ENCODE assay signal across 17 cellular contexts in genomic region chr21:21175798-21176334, GRCh38.
DNase-seq lines count a peak whose midpoint lies in the region; ATAC-seq and TF ChIP-seq lines count a peak whose summit lies in the region.
"Had no signal": no experiment of that assay in that cellular context is flagged by ENCODE, and none has a peak within 500 bp of the region (broad histone marks: within the 10 kb centered on the region; RNA-seq: fewer than 3 reads in every experiment).

No MANE protein-coding gene starts in this region.

- DNase-seq in DND-41 (no peak), adrenal gland (no peak), AG08395 (ENCODE audit: low spot score) (no peak), NCI-H510A treated with DMSO at 0.1 percent for 48 hours (lab: John Stamatoyannopoulos, UW) (no peak)
- DNase-seq: amniotic stem cell; cerebellar nuclear complex; foreskin melanocyte; Kasumi-1; NCI-H1417 treated with DMSO at 0.1 percent for 48 hours; NK-92 treated with Interleukin-12 subunit alpha and Interleukin-12 subunit beta, amount 100 ng/mL, for 24 hours; testis had no signal

- H2AFZ ChIP-seq in DND-41 (ENCODE audit: low read depth, low read length): peak overlapping the region; percentile 71
- H2AFZ ChIP-seq in Loucy (ENCODE audit: low read length): peak overlapping the region; percentile 25; the same call in 1 of the 2 replicates

- no peaks in the 10 kb centered on the region for H3K9me2 ChIP-seq in Loucy (replicated peaks; ENCODE audit: low read depth, low read length)

- intact Hi-C loops in adrenal gland (cut with DNase I): no loop called here

- WGBS in adrenal gland, 4 donors: 0 to 2% (median 0%) methylated on average over 1 of the region's 1 CpG

- no peaks in the 10 kb centered on the region for H4K20me1 ChIP-seq in DND-41 (ENCODE audit: insufficient read depth, low read length)
- no peaks in the 10 kb centered on the region for H4K20me1 ChIP-seq in Loucy (ENCODE audit: insufficient read depth, low read length, poor library complexity, severe bottlenecking)

- H3K4me3 ChIP-seq in DND-41 (ENCODE audit: low read depth in 1 of 2, low read length in 2 of 2) (peak overlapping the region; percentile 9 to 45; a peak in 3 of 4 replicates), Loucy (ENCODE audit: low read length, poor library complexity, severe bottlenecking) (no peak overlapping the region), adrenal gland (peak overlapping the region in 2 of 4 donors; percentile 4 to 39), muscle layer of colon (ENCODE audit: low read depth in 1 of 2, low read length in 2 of 2) (peak overlapping the region; percentile 18 to 36)
- H3K4me3 ChIP-seq: testis had no signal

- H3K4me1 ChIP-seq in DND-41 (ENCODE audit: insufficient read depth, low read length) (peaks cover 15% of the 10 kb centered on the region), Loucy (ENCODE audit: insufficient read depth, low read length, poor library complexity, severe bottlenecking) (no peaks in the 10 kb centered on the region), adrenal gland (replicated peaks in 1 of 2) (peaks cover 0 to 9% of the 10 kb centered on the region in 2 donors), muscle layer of colon (ENCODE audit: insufficient read depth, low read length) (no peaks in the 10 kb centered on the region)
- H3K4me1 ChIP-seq: testis had no signal

- peak; percentile 80 for ATAC-seq in DND-41 (ENCODE audit: insufficient read depth, low read depth)
- ATAC-seq in GM21381 (IDR thresholded peaks at IDR 0.05; ENCODE audit: unreplicated experiment): no peak

- no peak for TF ChIP-seq POLR2A in adrenal gland (IDR thresholded peaks at IDR 0.05)

- TF ChIP-seq CTCF in DND-41 (IDR thresholded peaks at IDR 0.05; ENCODE audit: borderline replicate concordance, extremely low read depth, low read length, poor library complexity, severe bottlenecking) (no peak), Loucy (conservative IDR thresholded peaks at IDR 0.05; ENCODE audit: low read length) (no peak), adrenal gland (IDR thresholded peaks at IDR 0.05) (no peak)

- no peaks in the 10 kb centered on the region for H3K27me3 ChIP-seq in DND-41 (ENCODE audit: insufficient read depth, low read length, poor library complexity)
- no peaks in the 10 kb centered on the region for H3K27me3 ChIP-seq in Loucy (ENCODE audit: insufficient read depth, low read length, poor library complexity, severe bottlenecking)
- no peaks in the 10 kb centered on the region for H3K27me3 ChIP-seq in adrenal gland
- no peaks in the 10 kb centered on the region for H3K27me3 ChIP-seq in muscle layer of colon (ENCODE audit: control insufficient read depth in 1 of 2, insufficient read depth in 2 of 2, low read length in 2 of 2)
- H3K27me3 ChIP-seq: testis had no signal

- peak overlapping the region; percentile 66 for H3K4me2 ChIP-seq in DND-41 (ENCODE audit: insufficient read depth, low read length)
- H3K4me2 ChIP-seq in Loucy (ENCODE audit: low read depth, low read length, poor library complexity, severe bottlenecking): no peak overlapping the region

- peak overlapping the region; percentile 44 for H3K9ac ChIP-seq in DND-41 (ENCODE audit: low read depth, low read length)
- H3K9ac ChIP-seq in Loucy (ENCODE audit: low read depth, low read length, poor library complexity, severe bottlenecking): no peak overlapping the region
- H3K9ac ChIP-seq in muscle layer of colon (ENCODE audit: low read length): no peak overlapping the region

- H3K27ac ChIP-seq in DND-41 (ENCODE audit: low read length) (peak overlapping the region; percentile 73), adrenal gland (peak overlapping the region in 3 of 5 donors; percentile 6 to 43 (median 17)), muscle layer of colon (ENCODE audit: low read depth, low read length) (no peak overlapping the region)
- H3K27ac ChIP-seq: C4-2B, RWPE1, testis, VCaP had no signal

- H3K79me2 ChIP-seq in DND-41 (ENCODE audit: insufficient read depth, low read length): no peaks in the 10 kb centered on the region
- no peaks in the 10 kb centered on the region for H3K79me2 ChIP-seq in Loucy (ENCODE audit: insufficient read depth, low read length)

- H3F3A ChIP-seq in Loucy (ENCODE audit: low read depth): no peaks in the 10 kb centered on the region

- no peaks in the 10 kb centered on the region for H3K36me3 ChIP-seq in DND-41 (ENCODE audit: insufficient read depth, low read length)
- no peaks in the 10 kb centered on the region for H3K36me3 ChIP-seq in Loucy (ENCODE audit: insufficient read depth, low read length)
- H3K36me3 ChIP-seq in adrenal gland (replicated peaks in 1 of 2): no peaks in the 10 kb centered on the region
- H3K36me3 ChIP-seq in muscle layer of colon (ENCODE audit: insufficient read depth, low read length): no peaks in the 10 kb centered on the region

- H3K9me3 ChIP-seq in DND-41 (ENCODE audit: insufficient read depth, low read length, severe bottlenecking) (no peaks in the 10 kb centered on the region), Loucy (ENCODE audit: insufficient read depth, low read depth, low read length) (no peaks in the 10 kb centered on the region), adrenal gland (replicated peaks in 1 of 3) (no peaks in the 10 kb centered on the region), muscle layer of colon (ENCODE audit: low read length) (no peaks in the 10 kb centered on the region)
- H3K9me3 ChIP-seq: testis had no signal
